ENCODE assay signal across 13 cellular contexts in the genomic region with DNA sequence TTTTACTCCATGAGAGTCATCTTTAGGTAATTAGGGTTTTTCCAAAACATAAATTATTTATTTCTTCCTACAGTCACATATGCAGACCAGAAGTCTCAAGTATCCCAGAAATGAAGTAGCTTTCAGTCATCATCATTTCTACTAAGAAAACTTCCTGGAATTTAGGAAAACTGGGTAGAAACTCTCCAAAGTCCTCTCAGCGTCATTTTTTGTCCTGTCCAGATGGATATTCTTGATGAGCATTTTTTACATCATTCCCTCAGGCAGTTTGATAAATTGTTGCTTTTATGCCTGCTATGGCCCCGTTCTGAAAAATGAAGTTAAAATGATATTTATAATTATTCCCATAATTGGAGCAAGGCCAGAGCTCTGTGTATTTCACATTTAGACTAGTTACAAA.
"Had no signal": no experiment of that assay in that cellular context is flagged by ENCODE, and none has a peak within 500 bp of the region (broad histone marks: within the 10 kb centered on the region; RNA-seq: fewer than 3 reads in every experiment).

No MANE protein-coding gene starts in this region.

- DNase-seq: activated naive CD8-positive, alpha-beta T cell treated with anti-CD3 and anti-CD28 coated beads for 36 hours; brain microvascular endothelial cell; cortex of kidney; effector CD4-positive, alpha-beta T cell; heart right ventricle; lower lobe of right lung; psoas muscle; stimulated activated CD4-positive, alpha-beta T cell treated with anti-CD3 and anti-CD28 coated beads, Interleukin-2, amount 100 ng/mL, for 24 hours had no signal

- H3K4me3 ChIP-seq: gastroesophageal sphincter, heart right ventricle, lower lobe of right lung, psoas muscle, thoracic aorta had no signal

- H3K27me3 ChIP-seq: brain microvascular endothelial cell, gastroesophageal sphincter, heart right ventricle had no signal

- ATAC-seq: activated CD4-positive, CD25-positive, alpha-beta regulatory T cell treated with anti-CD3 and anti-CD28 coated beads, Interleukin-2, amount 50 U/mL, for 24 hours; gastroesophageal sphincter; heart right ventricle; lower lobe of right lung; psoas muscle; sciatic nerve; stimulated activated effector memory CD8-positive, alpha-beta T cell treated with anti-CD3 and anti-CD28 coated beads, Interleukin-12 subunit alpha, Interleukin-12 subunit beta, amount 100 ng/mL, for 72 hours had no signal

- H3K36me3 ChIP-seq: brain microvascular endothelial cell, gastroesophageal sphincter, heart right ventricle, lower lobe of right lung, thoracic aorta had no signal

- H3K27ac ChIP-seq: brain microvascular endothelial cell, lower lobe of right lung, psoas muscle, thoracic aorta had no signal

- H3K9me3 ChIP-seq: gastroesophageal sphincter, heart right ventricle, lower lobe of right lung, psoas muscle, thoracic aorta had no signal
